Comparison of ENCODE assay signal across 29 cellular contexts in the genomic region with DNA sequence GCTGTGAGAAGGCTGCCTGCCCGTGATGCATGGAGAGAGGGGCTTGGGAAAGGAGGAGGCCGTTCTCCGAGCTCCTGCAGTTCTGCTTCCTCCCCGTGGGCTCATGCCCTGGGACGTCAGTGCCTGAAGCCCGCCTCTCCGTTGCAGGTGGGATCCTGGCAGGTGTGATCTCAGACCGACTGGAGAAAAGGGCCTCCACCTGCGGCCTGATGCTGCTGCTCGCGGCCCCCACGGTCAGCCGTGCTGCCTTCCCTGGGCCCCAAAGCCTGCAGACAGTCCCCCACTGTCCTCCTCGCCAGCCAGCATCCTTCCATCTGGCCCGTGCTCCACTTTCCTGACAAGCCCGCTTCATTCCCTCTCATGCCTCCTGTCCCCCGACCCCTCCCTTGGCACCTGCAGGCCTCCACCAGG. TPM values are rescaled to one million over a fixed set of nuclear protein-coding genes. Genes with fewer than 3 reads are reported as not detected.
A peak's percentile ranks its signal among the peaks of the same experiment; 100 is the strongest.
DNase-seq lines count a peak whose midpoint lies in the region; ATAC-seq and TF ChIP-seq lines count a peak whose summit lies in the region.
"Had no signal": no experiment of that assay in that cellular context is flagged by ENCODE, and none has a peak within 500 bp of the region (broad histone marks: within the 10 kb centered on the region; RNA-seq: fewer than 3 reads in every experiment).

No MANE protein-coding gene starts in this region.

- TF ChIP-seq POLR2A in adrenal gland (IDR thresholded peaks at IDR 0.05) (no peak), esophagus squamous epithelium (IDR thresholded peaks at IDR 0.05) (no peak)

- no peak overlapping the region for H3K27ac ChIP-seq in adrenal gland
- no peak overlapping the region for H3K27ac ChIP-seq in upper lobe of right lung
- no peak overlapping the region for H3K27ac ChIP-seq in esophagus squamous epithelium
- H3K27ac ChIP-seq: esophagus muscularis mucosa, foreskin keratinocyte, heart right ventricle, ovary, SJSA1, skin epidermis had no signal

- H3K4me3 ChIP-seq in adrenal gland = no peak overlapping the region
- no peak overlapping the region for H3K4me3 ChIP-seq in mucosa of descending colon
- no peak overlapping the region for H3K4me3 ChIP-seq in upper lobe of right lung
- no peak overlapping the region for H3K4me3 ChIP-seq in esophagus squamous epithelium
- H3K4me3 ChIP-seq: esophagus muscularis mucosa, GM23338, heart right ventricle, ovary, SJSA1, skin epidermis had no signal

- peak; percentile 42 for DNase-seq in activated effector memory CD4-positive, alpha-beta T cell treated with anti-CD3 and anti-CD28 coated beads, Interleukin-2, amount 50 U/mL, for 16 hours
- DNase-seq in activated effector memory CD4-positive, alpha-beta T cell treated with Interleukin-2 at 50 U/mL for 16 hours = no peak
- DNase-seq in adrenal gland (peak in 4 of 7 donors; percentile 10 to 39 (median 15)), mucosa of descending colon (peak in 2 of 3 donors; percentile 19 to 27), upper lobe of right lung (peak; percentile 64), esophagus squamous epithelium (lab: John Stamatoyannopoulos, UW) (no peak), NCI-H2029 (lab: John Stamatoyannopoulos, UW) (no peak)
- DNase-seq: activated CD4-positive, alpha-beta T cell treated with anti-CD3 and anti-CD28 coated beads, Interleukin-2, amount 10 ng/mL, durations not matched to agents 7 days and 5 days; activated gamma-delta T cell; AML-193; CD4-positive, CD25-positive, alpha-beta regulatory T cell; cerebellar nuclear complex; DND-41; foreskin keratinocyte; GF-D8; heart right ventricle; IMR-90; mammary epithelial cell; MV-4-11; NCI-H1436; NCI-H446; stimulated activated naive B cell treated with anti-CD40 and anti-IgM and Interleukin-4, amounts not matched to agents 10 μg/mL and 1 μg/mL and 100 μg/mL, for 72 hours; T-helper 9 cell had no signal

- no peaks in the 10 kb centered on the region for H3K9me3 ChIP-seq in adrenal gland (replicated peaks in 1 of 3)
- no peaks in the 10 kb centered on the region for H3K9me3 ChIP-seq in mucosa of descending colon
- H3K9me3 ChIP-seq in upper lobe of right lung = no peaks in the 10 kb centered on the region
- no peaks in the 10 kb centered on the region for H3K9me3 ChIP-seq in esophagus squamous epithelium
- H3K9me3 ChIP-seq: esophagus muscularis mucosa, heart right ventricle, ovary, SJSA1 had no signal

- peaks cover 0 to 54% of the 10 kb centered on the region in 2 donors for H3K36me3 ChIP-seq in adrenal gland (replicated peaks in 1 of 2)
- H3K36me3 ChIP-seq in mucosa of descending colon (ENCODE audit: low read depth) = no peaks in the 10 kb centered on the region
- peaks cover 29% of the 10 kb centered on the region for H3K36me3 ChIP-seq in upper lobe of right lung
- H3K36me3 ChIP-seq in esophagus squamous epithelium = peaks cover 5 to 100% (median 6%) of the 10 kb centered on the region in 3 donors
- H3K36me3 ChIP-seq: ovary, SJSA1 had no signal

- TF ChIP-seq CTCF in adrenal gland (IDR thresholded peaks at IDR 0.05) (no peak), mucosa of descending colon (IDR thresholded peaks at IDR 0.05) (no peak), upper lobe of right lung (IDR thresholded peaks at IDR 0.05) (no peak), esophagus squamous epithelium (IDR thresholded peaks at IDR 0.05) (no peak)

- intact Hi-C loops in adrenal gland (cut with DNase I) (no loop called here), mucosa of descending colon (cut with DNase I, micrococcal nuclease) (no loop called here), upper lobe of right lung (cut with DNase I) (no loop called here), esophagus squamous epithelium (cut with DNase I) (no loop called here)

- ATAC-seq in mucosa of descending colon (no peak), upper lobe of right lung (no peak), HG03097 (IDR thresholded peaks at IDR 0.05; ENCODE audit: low FRiP score, unreplicated experiment) (no peak)
- ATAC-seq: foreskin keratinocyte; GM23338; heart right ventricle; stimulated activated naive B cell treated with anti-CD40 and anti-IgM and Interleukin-4, amounts not matched to agents 10 μg/mL and 1 μg/mL and 100 μg/mL, for 72 hours had no signal

- H3K27me3 ChIP-seq in adrenal gland (no peaks in the 10 kb centered on the region), upper lobe of right lung (no peaks in the 10 kb centered on the region), esophagus squamous epithelium (no peaks in the 10 kb centered on the region)
- H3K27me3 ChIP-seq: esophagus muscularis mucosa, foreskin keratinocyte, heart right ventricle, ovary, SJSA1 had no signal

- 85 to 97% (median 90%) methylated on average over 10 to 17 of the region's 17 CpGs for WGBS in adrenal gland, 4 donors
- 85 to 87% methylated on average over 12 to 13 of the region's 17 CpGs for WGBS in esophagus squamous epithelium, 2 donors

- no peaks in the 10 kb centered on the region for H3K4me1 ChIP-seq in adrenal gland (replicated peaks in 1 of 2)
- H3K4me1 ChIP-seq in mucosa of descending colon (ENCODE audit: low read depth) = no peaks in the 10 kb centered on the region
- no peaks in the 10 kb centered on the region for H3K4me1 ChIP-seq in upper lobe of right lung
- peaks cover 0 to 16% (median 0%) of the 10 kb centered on the region in 3 donors for H3K4me1 ChIP-seq in esophagus squamous epithelium
- H3K4me1 ChIP-seq: esophagus muscularis mucosa, foreskin keratinocyte, heart right ventricle, SJSA1 had no signal

RNA-seq across cellular contexts. Expression of gene SLC37A1, which starts 50.9 kb away (rescaled TPM):
- 10 to 100 TPM in 7 of 8 donors, 1 to 10 TPM in 1; 7.4 to 27.2 (median 18.7) TPM for total RNA-seq in adrenal gland
- 10 to 100 TPM; 11.0 to 16.7 (median 14.3) TPM for polyA plus RNA-seq in adrenal gland
- 100 to 1,000 TPM in 1 of 3 donors, 10 to 100 TPM in 2; 52.3 to 179 (median 92.3) TPM for total RNA-seq in mucosa of descending colon
- total RNA-seq in upper lobe of right lung = 21.6 TPM
- 10 to 100 TPM; 10.7 to 21.1 (median 14.0) TPM for total RNA-seq in esophagus squamous epithelium

Comparison
In these comparisons a context has a peak if more than half of its experiments do, and no peak if none do; other contexts are left out.
1. DNase-seq: peak in activated effector memory CD4-positive, alpha-beta T cell treated with anti-CD3 and anti-CD28 coated beads, Interleukin-2, amount 50 U/mL, for 16 hours (single experiment), adrenal gland (4 of 7), mucosa of descending colon (2 of 3) and upper lobe of right lung (single experiment); none in activated effector memory CD4-positive, alpha-beta T cell treated with Interleukin-2 at 50 U/mL for 16 hours (single experiment), esophagus squamous epithelium (single experiment) and NCI-H2029 (single experiment).